ENCODE assay signal across 8 cellular contexts in the genomic region with DNA sequence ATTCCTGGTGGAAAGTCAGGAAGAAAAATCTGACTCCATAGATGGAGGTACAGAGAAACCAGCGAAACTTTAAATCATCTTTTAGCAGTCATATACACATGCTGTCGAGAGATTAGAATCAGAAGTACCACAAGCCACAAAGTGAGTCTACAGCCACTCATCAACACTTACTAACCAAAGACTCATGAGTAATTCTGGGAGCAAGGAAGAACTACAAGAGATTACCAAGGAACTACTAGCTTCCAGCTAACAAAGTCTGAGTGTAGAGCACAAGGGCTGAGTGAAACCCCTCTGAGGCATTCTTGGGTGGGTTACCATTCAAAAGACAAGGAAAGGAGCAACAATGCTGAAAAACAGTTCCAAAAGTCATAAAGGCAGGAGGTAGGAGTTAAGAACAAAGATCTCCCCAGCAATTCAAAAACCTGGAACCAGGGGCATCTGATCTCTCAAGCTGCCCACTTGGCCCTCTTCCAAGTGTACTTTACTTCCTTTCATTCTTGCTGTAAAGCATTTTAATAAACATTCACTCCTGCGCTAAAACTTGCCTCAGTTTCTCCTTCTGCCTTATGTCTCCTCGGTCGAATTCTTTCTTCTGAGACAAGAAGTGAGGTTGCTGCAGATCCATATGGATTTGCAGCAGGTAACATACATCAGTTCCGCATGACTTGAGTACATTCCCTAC. TPM values are rescaled to one million over a fixed set of nuclear protein-coding genes. Genes with fewer than 3 reads are reported as not detected.
A peak's percentile ranks its signal among the peaks of the same experiment; 100 is the strongest.
DNase-seq lines count a peak whose midpoint lies in the region; ATAC-seq and TF ChIP-seq lines count a peak whose summit lies in the region.

No MANE protein-coding gene starts in this region.

- POLR2A ChIA-PET in activated CD8-positive, alpha-beta T cell treated with anti-CD3 and anti-CD28 coated beads for 36 hours (lab: Charles Lee): interaction anchor here (0.7 to 4.0 kb wide), 5 partner anchors 10 to 67 kb away, joined by 3 to 39 read pairs (median 3); partner anchors contain the start of gene RBM26

- no TSS peak for BruUV-seq in Calu3 (replicated peaks; lab: Mats Ljungman, UMichigan)

- TF ChIP-seq CTCF in Calu3 (IDR thresholded peaks at IDR 0.05; ENCODE audit: unreplicated experiment): no peak
- no peak for TF ChIP-seq CTCF in activated CD8-positive, alpha-beta T cell treated with anti-CD3 and anti-CD28 coated beads for 36 hours (IDR thresholded peaks at IDR 0.05)

- H3K4me1 Mint-ChIP-seq in Calu3 (ENCODE audit: low read depth, unreplicated experiment) (peaks cover 17% of the 10 kb centered on the region), naive B cell (peaks cover 35 to 58% (median 56%) of the 10 kb centered on the region in 3 donors)
- peaks cover 72% of the 10 kb centered on the region for H3K4me1 Mint-ChIP-seq in activated CD8-positive, alpha-beta T cell treated with anti-CD3 and anti-CD28 coated beads for 36 hours (ENCODE audit: low read depth)

- no peak for DNase-seq in Calu3
- DNase-seq in HK-2 (ENCODE audit: unreplicated experiment): peak; percentile 7
- peak; percentile 47 for DNase-seq in activated CD8-positive, alpha-beta T cell treated with anti-CD3 and anti-CD28 coated beads for 36 hours
- no peak for DNase-seq in naive B cell
- DNase-seq in NCI-H2029 (lab: John Stamatoyannopoulos, UW): no peak
- no peak for DNase-seq in stimulated activated CD4-positive, alpha-beta T cell treated with anti-CD3 and anti-CD28 coated beads, Interleukin-4, amount 100 ng/mL, for 1 hour

- H3K36me3 Mint-ChIP-seq in Calu3 (ENCODE audit: insufficient read depth, unreplicated experiment) (peaks cover 11% of the 10 kb centered on the region), naive B cell (peaks cover 6 to 14% of the 10 kb centered on the region in 2 donors)
- H3K36me3 Mint-ChIP-seq in activated CD8-positive, alpha-beta T cell treated with anti-CD3 and anti-CD28 coated beads for 36 hours (ENCODE audit: low read depth): peaks cover 42% of the 10 kb centered on the region

- intact Hi-C loops in Calu3 (cut with micrococcal nuclease; ENCODE audit: unreplicated experiment): no loop called here
- intact Hi-C loops in activated CD8-positive, alpha-beta T cell treated with anti-CD3 and anti-CD28 coated beads for 36 hours (cut with micrococcal nuclease): loop anchor here (1.0 to 5.0 kb wide), 2 partner anchors 41 to 88 kb away; partner anchors contain the start of gene NDFIP2

- H3K27me3 Mint-ChIP-seq in Calu3 (ENCODE audit: unreplicated experiment): no peaks in the 10 kb centered on the region
- no peaks in the 10 kb centered on the region for H3K27me3 Mint-ChIP-seq in activated CD8-positive, alpha-beta T cell treated with anti-CD3 and anti-CD28 coated beads for 36 hours
- H3K27me3 Mint-ChIP-seq in naive B cell: no peaks in the 10 kb centered on the region

- CTCF ChIA-PET in Calu3 (lab: Charles Lee): no interaction called here
- CTCF ChIA-PET in activated CD8-positive, alpha-beta T cell treated with anti-CD3 and anti-CD28 coated beads for 36 hours (lab: Charles Lee): interaction anchor here (1.2 to 4.3 kb wide), 5 partner anchors 8 to 149 kb away, joined by 3 to 46 read pairs (median 8); partner anchors contain the start of gene RBM26

- H3K9me3 Mint-ChIP-seq in Calu3 (ENCODE audit: low read depth, unreplicated experiment): no peaks in the 10 kb centered on the region
- peaks cover 13% of the 10 kb centered on the region for H3K9me3 Mint-ChIP-seq in activated CD8-positive, alpha-beta T cell treated with anti-CD3 and anti-CD28 coated beads for 36 hours
- peaks cover 4 to 15% (median 6%) of the 10 kb centered on the region in 7 donors for H3K9me3 Mint-ChIP-seq in naive B cell

- H3K27ac Mint-ChIP-seq in Calu3 (ENCODE audit: unreplicated experiment): no peak overlapping the region
- peak overlapping the region; percentile 81 for H3K27ac Mint-ChIP-seq in activated CD8-positive, alpha-beta T cell treated with anti-CD3 and anti-CD28 coated beads for 36 hours
- H3K27ac Mint-ChIP-seq in naive B cell: peak overlapping the region; percentile 90 to 97 (median 94)

- H3K4me3 Mint-ChIP-seq in Calu3 (ENCODE audit: low read depth, unreplicated experiment) (peak overlapping the region; percentile 52), naive B cell (peak overlapping the region; percentile 57 to 91 (median 80))
- H3K4me3 Mint-ChIP-seq in activated CD8-positive, alpha-beta T cell treated with anti-CD3 and anti-CD28 coated beads for 36 hours: peak overlapping the region; percentile 57

- ATAC-seq in GM19351 (IDR thresholded peaks at IDR 0.05; ENCODE audit: unreplicated experiment) (peak; percentile 52), naive B cell (ENCODE audit: low read depth in 2 of 2) (no peak), GM21360 (IDR thresholded peaks at IDR 0.05; ENCODE audit: unreplicated experiment) (no peak)
- peak; percentile 81 for ATAC-seq in activated CD8-positive, alpha-beta T cell treated with anti-CD3 and anti-CD28 coated beads for 36 hours

RNA-seq across cellular contexts. Expression of gene RBM26, which starts 13.0 kb away (rescaled TPM):
- total RNA-seq in Calu3 (2022): 18.9 and 19.2 TPM in 2 replicates
- 10 to 100 TPM; 57.6 to 61.1 TPM for total RNA-seq in activated CD8-positive, alpha-beta T cell treated with anti-CD3 and anti-CD28 coated beads for 36 hours
- 10 to 100 TPM; 15.1 to 28.8 (median 22.2) TPM for polyA plus RNA-seq in naive B cell (ENCODE audit: low read depth in 6 of 6)

Comparison
In these comparisons a context has a peak if more than half of its experiments do, and no peak if none do; other contexts are left out.
1. DNase-seq: peak in HK-2 (single experiment) and activated CD8-positive, alpha-beta T cell treated with anti-CD3 and anti-CD28 coated beads for 36 hours (single experiment); none in Calu3 (single experiment), naive B cell (single experiment), NCI-H2029 (single experiment) and stimulated activated CD4-positive, alpha-beta T cell treated with anti-CD3 and anti-CD28 coated beads, Interleukin-4, amount 100 ng/mL, for 1 hour (single experiment).
2. ATAC-seq: peak in GM19351 (single experiment) and activated CD8-positive, alpha-beta T cell treated with anti-CD3 and anti-CD28 coated beads for 36 hours (single experiment); none in naive B cell (0 of 2) and GM21360 (single experiment).
3. Peak in every context shown above with its lines, with median percentiles within 50 percentile points of each other: H3K4me3 Mint-ChIP-seq.